20 cellular contexts compared by ENCODE assay signal in genomic region chr14:100713720-100714119, GRCh38. TPM values are rescaled to one million over a fixed set of nuclear protein-coding genes. Genes with fewer than 3 reads are reported as not detected.
DNase-seq lines count a peak whose midpoint lies in the region; FAIRE-seq and TF ChIP-seq lines count a peak whose summit lies in the region.
"Had no signal": no experiment of that assay in that cellular context is flagged by ENCODE, and none has a peak within 500 bp of the region (broad histone marks: within the 10 kb centered on the region; RNA-seq: fewer than 3 reads in every experiment).

No MANE protein-coding gene starts in this region.

- H3K27ac ChIP-seq in BLaER1, result peak overlapping the region; percentile 61
- no peak overlapping the region for H3K27ac ChIP-seq in Karpas-422 (ENCODE audit: low read length)
- no peak overlapping the region for H3K27ac ChIP-seq in astrocyte (ENCODE audit: low read depth, low read length)

- H3K9me3 Mint-ChIP-seq in astrocyte (ENCODE audit: unreplicated experiment), result peaks cover 9% of the 10 kb centered on the region
- H3K9me3 Mint-ChIP-seq: CD4-positive, alpha-beta T cell had no signal

- no peaks in the 10 kb centered on the region for H3K4me1 Mint-ChIP-seq in astrocyte (ENCODE audit: low read depth, unreplicated experiment)

- H3K9me3 ChIP-seq in BLaER1 (peaks cover 7% of the 10 kb centered on the region; the same call in 1 of the 2 replicates), Karpas-422 (ENCODE audit: low read length) (no peaks in the 10 kb centered on the region), astrocyte (ENCODE audit: insufficient read depth, low read depth, low read length) (no peaks in the 10 kb centered on the region)
- H3K9me3 ChIP-seq: SK-N-SH had no signal

- no peak for TF ChIP-seq CTCF in astrocyte (IDR thresholded peaks at IDR 0.05; ENCODE audit: insufficient read depth, low read depth, low read length)

- no peak overlapping the region for H2AFZ ChIP-seq in Karpas-422 (ENCODE audit: low read length)
- no peak overlapping the region for H2AFZ ChIP-seq in astrocyte (ENCODE audit: low read depth, low read length)

- H3K9me2 ChIP-seq in Karpas-422 (replicated peaks; ENCODE audit: insufficient read depth, low read length), result no peaks in the 10 kb centered on the region
- H3K9me2 ChIP-seq: SK-N-SH had no signal

- peak overlapping the region; percentile 12 for H3K27ac Mint-ChIP-seq in astrocyte (ENCODE audit: unreplicated experiment)
- H3K27ac Mint-ChIP-seq: CD4-positive, alpha-beta T cell had no signal

- FAIRE-seq in astrocyte (lab: Jason Lieb, UNC), result no peak
- FAIRE-seq: A204.1 had no signal

- H3K79me2 ChIP-seq in Karpas-422 (ENCODE audit: low read length) (no peaks in the 10 kb centered on the region), astrocyte (ENCODE audit: insufficient read depth, low read length) (no peaks in the 10 kb centered on the region)

- peaks cover 54% of the 10 kb centered on the region for H3K27me3 Mint-ChIP-seq in astrocyte (ENCODE audit: low read depth, unreplicated experiment)

- H3K4me1 ChIP-seq in BLaER1 (peaks cover 97% of the 10 kb centered on the region), Karpas-422 (ENCODE audit: low read length) (peaks cover 26% of the 10 kb centered on the region), astrocyte (ENCODE audit: insufficient read depth, low read length) (peaks cover 3% of the 10 kb centered on the region)

- no peaks in the 10 kb centered on the region for H3K36me3 ChIP-seq in BLaER1
- H3K36me3 ChIP-seq in Karpas-422 (ENCODE audit: insufficient read depth, low read length), result no peaks in the 10 kb centered on the region
- no peaks in the 10 kb centered on the region for H3K36me3 ChIP-seq in astrocyte (ENCODE audit: insufficient read depth, low read length)

- H3K4me2 ChIP-seq in BLaER1 (peak overlapping the region; percentile 96), Karpas-422 (ENCODE audit: low read depth, low read length, poor library complexity, severe bottlenecking) (peak overlapping the region; percentile 2), astrocyte (ENCODE audit: low read length) (no peak overlapping the region)
- H3K4me2 ChIP-seq: SK-N-SH had no signal

- no peak for DNase-seq in Karpas-422
- DNase-seq in astrocyte (ENCODE audit: low read depth), result no peak
- peak; percentile 69 for DNase-seq in myocyte (ENCODE audit: low read depth)
- no peak for DNase-seq in HT-29 (ENCODE audit: low spot score)
- no peak for DNase-seq in KG1 (lab: John Stamatoyannopoulos, UW)
- no peak for DNase-seq in inferior parietal cortex (ENCODE audit: extremely low spot score)
- no peak for DNase-seq in activated CD8-positive, alpha-beta memory T cell treated with anti-CD3 and anti-CD28 coated beads, Interleukin-2, amount 50 U/mL, for 4 hours
- DNase-seq: CD4-positive, alpha-beta T cell; COR-L47; DMS 273 treated with DMSO at 0.1 percent for 48 hours; H7; MM.1S; NCI-H1930; NCI-H82; Right ventricle myocardium superior; SK-N-SH had no signal

- no peak overlapping the region for H3K4me3 Mint-ChIP-seq in astrocyte (ENCODE audit: unreplicated experiment)
- H3K4me3 Mint-ChIP-seq: CD4-positive, alpha-beta T cell had no signal

- peaks cover 45% of the 10 kb centered on the region for H4K20me1 ChIP-seq in BLaER1
- H4K20me1 ChIP-seq in Karpas-422 (ENCODE audit: insufficient read depth, low read depth, low read length), result peaks cover 11% of the 10 kb centered on the region
- H4K20me1 ChIP-seq in astrocyte (ENCODE audit: insufficient read depth, low read length), result no peaks in the 10 kb centered on the region

- H3K9ac ChIP-seq in BLaER1 (no peak overlapping the region), Karpas-422 (ENCODE audit: low read length) (no peak overlapping the region), astrocyte (ENCODE audit: low read length) (no peak overlapping the region)
- H3K9ac ChIP-seq: SK-N-SH had no signal

- no peaks in the 10 kb centered on the region for H3K36me3 Mint-ChIP-seq in astrocyte (ENCODE audit: low read depth, unreplicated experiment)
- H3K36me3 Mint-ChIP-seq: IgD-negative memory B cell had no signal

- H3K4me3 ChIP-seq in BLaER1, result peak overlapping the region; percentile 47
- no peak overlapping the region for H3K4me3 ChIP-seq in Karpas-422 (ENCODE audit: low read length)
- H3K4me3 ChIP-seq in astrocyte (ENCODE audit: insufficient read depth, low read depth, low read length), result no peak overlapping the region

- H3K27me3 ChIP-seq in BLaER1 (peaks cover 46% of the 10 kb centered on the region), Karpas-422 (ENCODE audit: low read length) (no peaks in the 10 kb centered on the region), astrocyte (ENCODE audit: insufficient read depth, low read length) (peaks cover 5% of the 10 kb centered on the region)

RNA-seq across cellular contexts. Expression of gene DLK1, which starts 13.0 kb away (rescaled TPM):
- not detected in 2 replicates for total RNA-seq in Karpas-422 (2014; rRNA removed; shearing (Covaris generic); ENCODE audit: low replicate concordance)
- total RNA-seq in astrocyte, result 1.3 and 2.7 TPM in 2 replicates
- total RNA-seq in myocyte, result not detected in 2 replicates
- polyA plus RNA-seq in myocyte (2012), result not detected
- not detected in 2 replicates for total RNA-seq in HT-29 (2014; rRNA removed; shearing (Covaris generic))
- total RNA-seq: CD4-positive, alpha-beta T cell; LHCN-M2 had no signal
- polyA plus RNA-seq: IgD-negative memory B cell had no signal
